ENCODE assay signal across 20 cellular contexts in the genomic region with DNA sequence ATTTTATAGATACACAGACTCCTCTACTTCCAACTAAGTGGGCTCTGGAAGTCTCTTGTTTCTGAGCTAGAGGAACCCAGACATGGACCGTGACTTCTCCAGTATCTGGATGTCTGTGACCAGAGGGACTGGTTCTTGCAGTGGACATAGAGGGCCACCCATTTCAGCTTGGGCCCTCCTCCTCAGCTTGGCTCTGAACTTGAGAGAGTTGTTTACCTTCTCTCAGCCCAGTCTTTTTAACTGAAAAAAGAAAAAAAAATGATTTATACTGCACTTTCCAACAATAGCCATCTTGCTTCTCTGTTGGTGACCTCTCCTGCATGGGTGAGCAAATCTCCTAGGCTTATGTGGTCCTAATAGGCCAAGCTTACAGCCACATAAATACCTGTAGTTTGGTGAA.
"Had no signal": no experiment of that assay in that cellular context is flagged by ENCODE, and none has a peak within 500 bp of the region (broad histone marks: within the 10 kb centered on the region; RNA-seq: fewer than 3 reads in every experiment).

No MANE protein-coding gene starts in this region.

- H3K27me3 ChIP-seq: heart left ventricle, tibial nerve, uterus had no signal

- H3K79me2 ChIP-seq: parathyroid adenoma had no signal

- H2AFZ ChIP-seq: parathyroid adenoma had no signal

- DNase-seq: activated CD4-positive, alpha-beta T cell treated with anti-CD3 and anti-CD28 coated beads, Interleukin-2, amount 10 ng/mL, durations not matched to agents 24 days and 14 days; activated CD4-positive, CD25-positive, alpha-beta regulatory T cell; activated CD8-positive, alpha-beta memory T cell treated with anti-CD3 and anti-CD28 coated beads for 24 hours; activated naive CD4-positive, alpha-beta T cell treated with anti-CD3 and anti-CD28 coated beads for 36 hours; activated naive CD8-positive, alpha-beta T cell treated with anti-CD3 and anti-CD28 coated beads, Interleukin-2, amount 50 U/mL, for 24 hours; activated T-cell treated with anti-CD3 and anti-CD28 coated beads for 4 hours; aorta; effector memory CD8-positive, alpha-beta T cell; foreskin melanocyte; heart left ventricle; left cardiac atrium; midbrain; naive B cell; stimulated activated CD4-positive, alpha-beta T cell treated with anti-CD3 and anti-CD28 coated beads, Interleukin-2, amount 100 ng/mL, for 48 hours; stimulated activated naive B cell treated with anti-CD40 and anti-IgM and Interleukin-4, amounts not matched to agents 10 μg/mL and 1 μg/mL and 100 μg/mL, for 72 hours; uterus had no signal

- H3K27ac ChIP-seq: epithelial cell of prostate, heart left ventricle, parathyroid adenoma, tibial nerve, uterus had no signal

- H3K36me3 ChIP-seq: uterus had no signal

- H3K9ac ChIP-seq: parathyroid adenoma had no signal

- ATAC-seq: activated naive CD8-positive, alpha-beta T cell treated with anti-CD3 and anti-CD28 coated beads, Interleukin-2, amount 50 U/mL, for 24 hours; effector memory CD8-positive, alpha-beta T cell; heart left ventricle; left cardiac atrium; stimulated activated naive B cell treated with anti-CD40 and anti-IgM and Interleukin-4, amounts not matched to agents 10 μg/mL and 1 μg/mL and 100 μg/mL, for 72 hours had no signal

- H3K9me3 ChIP-seq: heart left ventricle, tibial nerve, uterus had no signal

- H3K4me1 ChIP-seq: heart left ventricle, parathyroid adenoma, tibial nerve, uterus had no signal

- H3K4me3 ChIP-seq: heart left ventricle, lung, tibial nerve, uterus had no signal
